8 cellular contexts compared by ENCODE assay signal in genomic region chr18:58303363-58303762, GRCh38.
DNase-seq lines count a peak whose midpoint lies in the region; ATAC-seq and TF ChIP-seq lines count a peak whose summit lies in the region.

No MANE protein-coding gene starts in this region.

- CTCF ChIA-PET in GM10248 (lab: Yijun Ruan, JAX): interaction anchor here (1.2 to 2.1 kb wide), 3 partner anchors 14 to 18 kb away, joined by 6 read pairs; no protein-coding TSS in a partner anchor

- peak; percentile 51 for DNase-seq in GM10248 (ENCODE audit: extremely low spot score)
- DNase-seq in dermis blood vessel endothelial cell: peak; percentile 13
- DNase-seq in NCI-H1694 (lab: John Stamatoyannopoulos, UW): no peak
- no peak for DNase-seq in NCI-H2227 (lab: John Stamatoyannopoulos, UW; ENCODE audit: unreplicated experiment)
- DNase-seq in hepatic stellate cell (ENCODE audit: low spot score): no peak
- no peak for DNase-seq in amniotic stem cell (lab: John Stamatoyannopoulos, UW)

- ATAC-seq in GM19463 (IDR thresholded peaks at IDR 0.05; ENCODE audit: unreplicated experiment): peak; percentile 96
- peak; percentile 86 for ATAC-seq in HG03108 (IDR thresholded peaks at IDR 0.05; ENCODE audit: unreplicated experiment)

- TF ChIP-seq CTCF in GM10248 (IDR thresholded peaks at IDR 0.05; ENCODE audit: control extremely low read depth, extremely low read depth, low read depth, missing control alignments): no peak

- POLR2A ChIA-PET in GM10248 (lab: Yijun Ruan, JAX): no interaction called here

Comparison
In these comparisons a context has a peak if more than half of its experiments do, and no peak if none do; other contexts are left out.
1. DNase-seq: peak in GM10248 (single experiment) and dermis blood vessel endothelial cell (single experiment); none in NCI-H1694 (single experiment), NCI-H2227 (single experiment), hepatic stellate cell (single experiment) and amniotic stem cell (single experiment).